8 cellular contexts compared by ENCODE assay signal in the genomic region with DNA sequence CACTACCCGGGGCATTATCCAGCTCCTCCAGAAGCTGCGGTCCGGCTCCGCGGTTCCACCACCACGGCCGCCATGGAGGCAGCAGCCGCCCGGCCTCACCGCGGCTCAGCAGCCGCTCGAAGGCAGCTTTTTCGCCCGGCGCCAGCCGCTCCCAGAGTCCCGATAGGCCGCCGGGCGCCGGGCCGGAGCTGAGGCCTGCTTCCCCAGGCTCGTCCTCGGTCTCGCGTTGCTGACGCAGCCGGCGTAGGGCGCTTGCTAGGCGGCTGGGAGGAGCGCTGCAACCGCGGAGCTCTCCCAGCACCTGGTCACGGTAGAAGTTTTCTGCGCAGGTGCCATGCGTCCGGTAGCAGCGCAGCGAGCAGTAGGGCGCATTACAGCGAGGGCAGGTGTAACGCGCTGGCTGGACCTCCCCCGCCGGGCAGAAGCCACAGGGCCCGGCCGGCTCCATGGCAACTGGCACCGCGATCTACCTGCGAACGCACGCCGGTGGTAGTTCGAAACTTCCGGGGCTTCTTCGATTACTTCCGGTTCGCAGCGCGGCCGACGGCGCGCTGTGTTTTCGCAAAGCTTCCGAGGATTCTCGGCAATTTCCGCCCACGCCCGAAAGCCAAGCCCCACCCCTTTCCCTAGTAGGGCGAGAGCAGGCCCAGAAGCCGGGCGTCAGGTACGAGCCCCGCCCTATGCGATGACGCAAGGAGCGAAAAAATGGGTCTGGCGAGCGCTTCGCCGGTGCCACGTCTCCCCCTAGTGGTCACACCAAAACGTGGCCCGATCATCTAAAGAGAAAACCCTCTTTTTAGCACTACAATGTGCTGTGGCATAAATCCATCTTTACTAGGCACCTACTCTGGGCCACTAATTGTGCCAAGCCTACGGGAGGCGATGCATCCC. TPM values are rescaled to one million over a fixed set of nuclear protein-coding genes. Genes with fewer than 3 reads are reported as not detected.
DNase-seq lines count a peak whose midpoint lies in the region; ATAC-seq and TF ChIP-seq lines count a peak whose summit lies in the region.

TSS of gene ZNHIT2 (minus strand) at position 496 of the 891 bp plus-strand sequence. CDS start at position 448, 48 bp downstream.

- H3K9me3 Mint-ChIP-seq in CD4-positive, alpha-beta T cell, result no peaks in the 10 kb centered on the region
- H3K9me3 Mint-ChIP-seq in activated CD4-positive, alpha-beta memory T cell treated with anti-CD3 and anti-CD28 coated beads for 36 hours, result no peaks in the 10 kb centered on the region

- H3K4me3 ChIP-seq in liver (ENCODE audit: low read depth in 1 of 3, low read length in 3 of 3), result peak within 1 kb of the TSS; percentile 81 to 95 (median 90)

- H3K4me3 Mint-ChIP-seq in CD4-positive, alpha-beta T cell, result peak within 1 kb of the TSS; percentile 96
- peak within 1 kb of the TSS; percentile 86 for H3K4me3 Mint-ChIP-seq in activated CD4-positive, alpha-beta memory T cell treated with anti-CD3 and anti-CD28 coated beads for 36 hours

- WGBS in liver, result under 1% methylated on average over 89 of the region's 89 CpGs

- peak within 1 kb of the TSS; percentile 47 to 82 for H3K9ac ChIP-seq in liver (ENCODE audit: low read depth in 1 of 2, low read length in 2 of 2)

- peak within 1 kb of the TSS; percentile 91 for H3K27ac Mint-ChIP-seq in CD4-positive, alpha-beta T cell
- H3K27ac Mint-ChIP-seq in activated CD4-positive, alpha-beta memory T cell treated with anti-CD3 and anti-CD28 coated beads for 36 hours, result peak within 1 kb of the TSS; percentile 95

- peaks cover 58% of the 10 kb centered on the region for H3K36me3 Mint-ChIP-seq in CD4-positive, alpha-beta T cell (ENCODE audit: low read depth)
- H3K36me3 Mint-ChIP-seq in activated CD4-positive, alpha-beta memory T cell treated with anti-CD3 and anti-CD28 coated beads for 36 hours, result peaks cover 42% of the 10 kb centered on the region

- DNase-seq in CD4-positive, alpha-beta T cell, result peak; percentile 99 to 100 (median 100)
- DNase-seq in NCI-H82 (lab: John Stamatoyannopoulos, UW) (peak; percentile 99), dermis microvascular lymphatic vessel endothelial cell (ENCODE audit: low read depth in 2 of 2) (peak; percentile 97 to 99)
- DNase-seq in activated CD4-positive, alpha-beta memory T cell treated with anti-CD3 and anti-CD28 coated beads for 36 hours, result peak; percentile 100
- peak; percentile 100 for DNase-seq in stimulated activated CD4-positive, alpha-beta T cell treated with anti-CD3 and anti-CD28 coated beads, Interleukin-4, amount 100 ng/mL, for 4 hours

- H3K4me1 ChIP-seq in liver (ENCODE audit: control insufficient read depth in 4 of 4, insufficient read depth in 4 of 4, low read length in 3 of 4), result peaks cover 20 to 74% (median 57%) of the 10 kb centered on the region in 4 donors

- POLR2A ChIA-PET in CD4-positive, alpha-beta T cell (lab: Charles Lee), result interaction anchor here (0.6 to 3.2 kb wide), 36 partner anchors 9 to 911 kb away, joined by 3 to 57 read pairs (median 4); partner anchors contain the start of genes ARL2, CAPN1, CCDC85B and EHD1
- POLR2A ChIA-PET in activated CD4-positive, alpha-beta memory T cell treated with anti-CD3 and anti-CD28 coated beads for 36 hours (lab: Charles Lee), result interaction anchor here (0.7 to 2.7 kb wide), 11 partner anchors 9 to 339 kb away, joined by 3 to 15 read pairs (median 5); partner anchors contain the start of genes ARL2, CAPN1, POLA2 and SF1

- no peaks in the 10 kb centered on the region for H3K27me3 Mint-ChIP-seq in CD4-positive, alpha-beta T cell
- no peaks in the 10 kb centered on the region for H3K27me3 Mint-ChIP-seq in activated CD4-positive, alpha-beta memory T cell treated with anti-CD3 and anti-CD28 coated beads for 36 hours

- peak within 1 kb of the TSS; percentile 79 for H3K27ac ChIP-seq in CD4-positive, alpha-beta T cell (ENCODE audit: low read depth, low read length)
- H3K27ac ChIP-seq in liver (ENCODE audit: low read depth in 1 of 2, low read length in 2 of 2), result peak within 1 kb of the TSS; percentile 89 to 90

- ATAC-seq in CD4-positive, alpha-beta T cell (ENCODE audit: poor library complexity), result peak; percentile 63
- peak; percentile 61 for ATAC-seq in GM19397 (IDR thresholded peaks at IDR 0.05; ENCODE audit: unreplicated experiment)
- ATAC-seq in HG03575 (IDR thresholded peaks at IDR 0.05; ENCODE audit: extremely low read depth, insufficient number of reproducible peaks, low FRiP score, unreplicated experiment), result peak; percentile 31

- H3K27me3 ChIP-seq in CD4-positive, alpha-beta T cell (ENCODE audit: control insufficient read depth, insufficient read depth, low read length), result no peaks in the 10 kb centered on the region
- no peaks in the 10 kb centered on the region for H3K27me3 ChIP-seq in liver (ENCODE audit: control insufficient read depth in 4 of 4, insufficient read depth in 4 of 4, low read length in 3 of 4)

- TF ChIP-seq CTCF in CD4-positive, alpha-beta T cell (IDR thresholded peaks at IDR 0.05), result peak; percentile 88
- TF ChIP-seq CTCF in liver (IDR thresholded peaks at IDR 0.05; ENCODE audit: low read depth, low read length, missing input control), result peak; percentile 96

- CTCF ChIA-PET in CD4-positive, alpha-beta T cell (lab: Charles Lee), result interaction anchor here (0.6 to 5.3 kb wide), 17 partner anchors 8 to 339 kb away, joined by 3 to 23 read pairs (median 4); partner anchors contain the start of genes ARL2, SAC3D1, SF1 and SYVN1
- CTCF ChIA-PET in activated CD4-positive, alpha-beta memory T cell treated with anti-CD3 and anti-CD28 coated beads for 36 hours (lab: Charles Lee), result interaction anchor here (0.6 to 5.7 kb wide), 20 partner anchors 7 to 536 kb away, joined by 3 to 72 read pairs (median 4); partner anchors contain the start of genes ARL2, SNX15, SYVN1 and TM7SF2

- peaks cover 9 to 19% (median 17%) of the 10 kb centered on the region in 4 donors for H3K36me3 ChIP-seq in liver (ENCODE audit: control insufficient read depth in 4 of 4, insufficient read depth in 3 of 4, low read depth in 1 of 4, low read length in 3 of 4)

- H3K4me1 Mint-ChIP-seq in CD4-positive, alpha-beta T cell (ENCODE audit: low read depth), result peaks cover 51% of the 10 kb centered on the region
- peaks cover 68% of the 10 kb centered on the region for H3K4me1 Mint-ChIP-seq in activated CD4-positive, alpha-beta memory T cell treated with anti-CD3 and anti-CD28 coated beads for 36 hours (ENCODE audit: low read depth)

- intact Hi-C loops in CD4-positive, alpha-beta T cell (cut with DNase I, micrococcal nuclease), result loop anchor here (1.0 to 10.0 kb wide), 12 partner anchors 7 to 407 kb away; partner anchors contain the start of genes CDCA5 (in 2 of the 2), VPS51 (in 2 of the 2), ZFPL1 (in 2 of the 2) and PPP2R5B (in 1 of the 2)
- intact Hi-C loops in activated CD4-positive, alpha-beta memory T cell treated with anti-CD3 and anti-CD28 coated beads for 36 hours (cut with micrococcal nuclease), result loop anchor here (1.0 to 10.0 kb wide), 9 partner anchors 17 to 873 kb away; partner anchors contain the start of genes CDCA5, FKBP2, PPP1R14B and RASGRP2

- TF ChIP-seq RAD21 in liver (IDR thresholded peaks at IDR 0.05), result peak; percentile 95 to 98

- H3K9me3 ChIP-seq in CD4-positive, alpha-beta T cell (ENCODE audit: control insufficient read depth, low read length), result no peaks in the 10 kb centered on the region
- no peaks in the 10 kb centered on the region for H3K9me3 ChIP-seq in liver (ENCODE audit: control insufficient read depth in 4 of 4, low read length in 3 of 4)

TF ChIP-seq in liver, 16 proteins besides CTCF, POLR2A, EP300 and RAD21 (continues in another document):
- TF ChIP-seq RXRA (IDR thresholded peaks at IDR 0.05) (peak; percentile 35 to 52), HNF4G (IDR thresholded peaks at IDR 0.05) (no peak), GABPA (IDR thresholded peaks at IDR 0.05 in 1 of 2, conservative IDR thresholded peaks at IDR 0.05 in 1 of 2) (peak; percentile 97 to 99), ZBTB33 (IDR thresholded peaks at IDR 0.05) (peak; percentile 90), NR2F2 (IDR thresholded peaks at IDR 0.05) (no peak), YY1 (IDR thresholded peaks at IDR 0.05) (peak; percentile 80), ATF3 (IDR thresholded peaks at IDR 0.05) (peak; percentile 96)

RNA-seq across cellular contexts. Expression of gene ZNHIT2, which starts in this region (rescaled TPM):
- total RNA-seq in CD4-positive, alpha-beta T cell, result 1 to 10 TPM; 9.0 to 9.5 TPM
- 1 to 10 TPM; 9.3 to 9.7 TPM for total RNA-seq in activated CD4-positive, alpha-beta memory T cell treated with anti-CD3 and anti-CD28 coated beads for 36 hours
- total RNA-seq in dermis microvascular lymphatic vessel endothelial cell (6.3 and 7.7 TPM in 2 replicates), liver (1 to 10 TPM; 2.2 to 4.9 TPM)
- 10 to 100 TPM in 1 of 2 donors, 1 to 10 TPM in 1; 7.4 to 13.9 TPM for polyA plus RNA-seq in liver

Comparison
In these comparisons a context has a peak if more than half of its experiments do, and no peak if none do; other contexts are left out.
1. Peak in every context shown above with its lines: DNase-seq, ATAC-seq, H3K4me3 ChIP-seq and H3K27ac ChIP-seq.